2 cellular contexts compared by ENCODE assay signal in genomic region chr11:64769283-64769682, GRCh38.
TF ChIP-seq lines count a peak whose summit lies in the region.

No MANE protein-coding gene starts in this region.

TF ChIP-seq in WTC11, 78 proteins besides CTCF, POLR2A, EP300 and RAD21:
- no peak for TF ChIP-seq ZNF423 (CRISPR knock-in tag; IDR thresholded peaks at IDR 0.05)
- TF ChIP-seq TCF7 (CRISPR knock-in tag; IDR thresholded peaks at IDR 0.05; ENCODE audit: low read depth): no peak
- no peak for TF ChIP-seq NFE2L1 (CRISPR knock-in tag; IDR thresholded peaks at IDR 0.05)
- TF ChIP-seq NR3C1 (CRISPR knock-in tag; conservative IDR thresholded peaks at IDR 0.05; ENCODE audit: low read depth): no peak
- TF ChIP-seq NR2C2 (CRISPR knock-in tag; IDR thresholded peaks at IDR 0.05): no peak
- no peak for TF ChIP-seq ZNF263 (CRISPR knock-in tag; IDR thresholded peaks at IDR 0.05; ENCODE audit: low read depth)
- TF ChIP-seq RELA (CRISPR knock-in tag; IDR thresholded peaks at IDR 0.05; ENCODE audit: borderline replicate concordance): no peak
- no peak for TF ChIP-seq PRRX2 (CRISPR knock-in tag; IDR thresholded peaks at IDR 0.05)
- no peak for TF ChIP-seq HMGXB4 (CRISPR knock-in tag; IDR thresholded peaks at IDR 0.05)
- TF ChIP-seq, protein P1, sequence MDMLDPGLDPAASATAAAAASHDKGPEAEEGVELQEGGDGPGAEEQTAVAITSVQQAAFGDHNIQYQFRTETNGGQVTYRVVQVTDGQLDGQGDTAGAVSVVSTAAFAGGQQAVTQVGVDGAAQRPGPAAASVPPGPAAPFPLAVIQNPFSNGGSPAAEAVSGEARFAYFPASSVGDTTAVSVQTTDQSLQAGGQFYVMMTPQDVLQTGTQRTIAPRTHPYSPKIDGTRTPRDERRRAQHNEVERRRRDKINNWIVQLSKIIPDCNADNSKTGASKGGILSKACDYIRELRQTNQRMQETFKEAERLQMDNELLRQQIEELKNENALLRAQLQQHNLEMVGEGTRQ (CRISPR knock-in tag; IDR thresholded peaks at IDR 0.05): no peak
- TF ChIP-seq, protein P2, sequence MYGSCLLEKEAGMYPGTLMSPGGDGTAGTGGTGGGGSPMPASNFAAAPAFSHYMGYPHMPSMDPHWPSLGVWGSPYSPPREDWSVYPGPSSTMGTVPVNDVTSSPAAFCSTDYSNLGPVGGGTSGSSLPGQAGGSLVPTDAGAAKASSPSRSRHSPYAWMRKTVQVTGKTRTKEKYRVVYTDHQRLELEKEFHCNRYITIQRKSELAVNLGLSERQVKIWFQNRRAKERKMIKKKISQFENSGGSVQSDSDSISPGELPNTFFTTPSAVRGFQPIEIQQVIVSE (CRISPR knock-in tag; IDR thresholded peaks at IDR 0.05; ENCODE audit: borderline replicate concordance): no peak
- TF ChIP-seq CREM (CRISPR knock-in tag; IDR thresholded peaks at IDR 0.05): no peak
- no peak for TF ChIP-seq NFYB (CRISPR knock-in tag; conservative IDR thresholded peaks at IDR 0.05; ENCODE audit: low read depth)
- TF ChIP-seq CREB1 (CRISPR knock-in tag; IDR thresholded peaks at IDR 0.05): no peak
- TF ChIP-seq, protein P3, sequence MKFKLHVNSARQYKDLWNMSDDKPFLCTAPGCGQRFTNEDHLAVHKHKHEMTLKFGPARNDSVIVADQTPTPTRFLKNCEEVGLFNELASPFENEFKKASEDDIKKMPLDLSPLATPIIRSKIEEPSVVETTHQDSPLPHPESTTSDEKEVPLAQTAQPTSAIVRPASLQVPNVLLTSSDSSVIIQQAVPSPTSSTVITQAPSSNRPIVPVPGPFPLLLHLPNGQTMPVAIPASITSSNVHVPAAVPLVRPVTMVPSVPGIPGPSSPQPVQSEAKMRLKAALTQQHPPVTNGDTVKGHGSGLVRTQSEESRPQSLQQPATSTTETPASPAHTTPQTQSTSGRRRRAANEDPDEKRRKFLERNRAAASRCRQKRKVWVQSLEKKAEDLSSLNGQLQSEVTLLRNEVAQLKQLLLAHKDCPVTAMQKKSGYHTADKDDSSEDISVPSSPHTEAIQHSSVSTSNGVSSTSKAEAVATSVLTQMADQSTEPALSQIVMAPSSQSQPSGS (CRISPR knock-in tag; IDR thresholded peaks at IDR 0.05; ENCODE audit: borderline replicate concordance, low read depth): no peak
- no peak for TF ChIP-seq PRDM15 (CRISPR knock-in tag; IDR thresholded peaks at IDR 0.05)
- no peak for TF ChIP-seq ZSCAN18 (CRISPR knock-in tag; IDR thresholded peaks at IDR 0.05)
- no peak for TF ChIP-seq EMX1 (CRISPR knock-in tag; IDR thresholded peaks at IDR 0.05)
- TF ChIP-seq, protein P4, sequence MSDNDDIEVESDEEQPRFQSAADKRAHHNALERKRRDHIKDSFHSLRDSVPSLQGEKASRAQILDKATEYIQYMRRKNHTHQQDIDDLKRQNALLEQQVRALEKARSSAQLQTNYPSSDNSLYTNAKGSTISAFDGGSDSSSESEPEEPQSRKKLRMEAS (CRISPR knock-in tag; IDR thresholded peaks at IDR 0.05): no peak

TF ChIP-seq in endothelial cell of umbilical vein, 7 proteins besides CTCF, POLR2A, EP300 and RAD21:
- TF ChIP-seq JUN (IDR thresholded peaks at IDR 0.05; ENCODE audit: borderline replicate concordance, insufficient read depth, insufficient read length, low read depth): no peak
